14 cellular contexts compared by ENCODE assay signal in genomic region chr6:98836962-98837944, GRCh38. TPM values are rescaled to one million over a fixed set of nuclear protein-coding genes. Genes with fewer than 3 reads are reported as not detected.
DNase-seq lines count a peak whose midpoint lies in the region; ATAC-seq and TF ChIP-seq lines count a peak whose summit lies in the region.
"Had no signal": no experiment of that assay in that cellular context is flagged by ENCODE, and none has a peak within 500 bp of the region (broad histone marks: within the 10 kb centered on the region; RNA-seq: fewer than 3 reads in every experiment).

No MANE protein-coding gene starts in this region.

- H3K4me3 ChIP-seq in naive thymus-derived CD4-positive, alpha-beta T cell (ENCODE audit: low read length): no peak overlapping the region
- no peak overlapping the region for H3K4me3 ChIP-seq in H7 (ENCODE audit: insufficient read depth, low read depth, low read length)

- H3K27ac ChIP-seq in CD4-positive, alpha-beta T cell (ENCODE audit: low read depth, low read length): no peak overlapping the region
- no peak overlapping the region for H3K27ac ChIP-seq in naive thymus-derived CD4-positive, alpha-beta T cell (ENCODE audit: low read depth, low read length)

- no peak for TF ChIP-seq CTCF in CD4-positive, alpha-beta T cell (IDR thresholded peaks at IDR 0.05)
- TF ChIP-seq CTCF in GM10248 (IDR thresholded peaks at IDR 0.05; ENCODE audit: control extremely low read depth, extremely low read depth, low read depth, missing control alignments): no peak

- no peak overlapping the region for H3K27ac Mint-ChIP-seq in CD4-positive, alpha-beta T cell
- H3K27ac Mint-ChIP-seq in naive thymus-derived CD4-positive, alpha-beta T cell: no peak overlapping the region
- H3K27ac Mint-ChIP-seq: stimulated activated naive CD8-positive, alpha-beta T cell treated with anti-CD3 and anti-CD28 coated beads, Interleukin-15, amount 100 ng/mL, for 72 hours had no signal

- H3K9me3 Mint-ChIP-seq in CD4-positive, alpha-beta T cell: no peaks in the 10 kb centered on the region
- peaks cover 0 to 16% (median 1%) of the 10 kb centered on the region in 11 donors for H3K9me3 Mint-ChIP-seq in naive thymus-derived CD4-positive, alpha-beta T cell
- H3K9me3 Mint-ChIP-seq: stimulated activated naive CD8-positive, alpha-beta T cell treated with anti-CD3 and anti-CD28 coated beads, Interleukin-15, amount 100 ng/mL, for 72 hours had no signal

- CTCF ChIA-PET in CD4-positive, alpha-beta T cell (lab: Charles Lee): no interaction called here
- CTCF ChIA-PET in naive thymus-derived CD4-positive, alpha-beta T cell (lab: Charles Lee): no interaction called here
- CTCF ChIA-PET in GM10248 (lab: Yijun Ruan, JAX): interaction anchor here (0.6 to 1.7 kb wide), 3 partner anchors 9 to 282 kb away, joined by 3 to 4 read pairs (median 3); no protein-coding TSS in a partner anchor

- H3K27me3 ChIP-seq in CD4-positive, alpha-beta T cell (ENCODE audit: control insufficient read depth, insufficient read depth, low read length): peaks cover 87% of the 10 kb centered on the region
- H3K27me3 ChIP-seq in naive thymus-derived CD4-positive, alpha-beta T cell (ENCODE audit: control insufficient read depth in 2 of 2, insufficient read depth in 2 of 2, low read length in 2 of 2): peaks cover 35 to 65% of the 10 kb centered on the region in 2 donors
- H3K27me3 ChIP-seq in H7 (ENCODE audit: control insufficient read depth, insufficient read depth, low read length): peaks cover 94% of the 10 kb centered on the region

- intact Hi-C loops in CD4-positive, alpha-beta T cell (cut with DNase I, micrococcal nuclease): loop anchor here in 1 of 2 experiments (5.0 kb wide), 1 partner anchor 110 kb away; the partner anchor contains the start of gene FBXL4
- intact Hi-C loops in naive thymus-derived CD4-positive, alpha-beta T cell (cut with micrococcal nuclease): loop anchor here in 1 of 2 donors (10.0 kb wide), 1 partner anchor 1912 kb away; the partner anchor contains the start of gene KLHL32

- H3K4me1 Mint-ChIP-seq in CD4-positive, alpha-beta T cell (ENCODE audit: low read depth): peaks cover 34% of the 10 kb centered on the region
- H3K4me1 Mint-ChIP-seq in naive thymus-derived CD4-positive, alpha-beta T cell: peaks cover 23 to 36% (median 31%) of the 10 kb centered on the region in 7 donors

- DNase-seq in CD4-positive, alpha-beta T cell: no peak
- peak; percentile 33 for DNase-seq in KBM-7
- peak; percentile 56 for DNase-seq in astrocyte of the hippocampus (ENCODE audit: low read depth, low spot score)
- no peak for DNase-seq in naive thymus-derived CD4-positive, alpha-beta T cell
- DNase-seq in GM10248 (ENCODE audit: extremely low spot score): no peak
- no peak for DNase-seq in H7
- DNase-seq: activated T-cell treated with anti-CD3 and anti-CD28 coated beads, Interleukin-2, amount 50 U/mL, for 1 hour; AML-193; effector CD4-positive, alpha-beta T cell; NCI-H1694; stimulated activated naive CD8-positive, alpha-beta T cell treated with anti-CD3 and anti-CD28 coated beads, Interleukin-15, amount 100 ng/mL, for 72 hours; T-helper 1 cell had no signal

- no peaks in the 10 kb centered on the region for H3K36me3 ChIP-seq in naive thymus-derived CD4-positive, alpha-beta T cell (ENCODE audit: control insufficient read depth in 2 of 3, insufficient read depth in 3 of 3, low read length in 3 of 3)
- H3K36me3 ChIP-seq in H7 (replicated peaks; ENCODE audit: control insufficient read depth, insufficient read depth, low read length): no peaks in the 10 kb centered on the region

- peak overlapping the region; percentile 50 for H3K4me3 Mint-ChIP-seq in CD4-positive, alpha-beta T cell
- peak overlapping the region in 7 of 10 donors; percentile 21 to 92 (median 49) for H3K4me3 Mint-ChIP-seq in naive thymus-derived CD4-positive, alpha-beta T cell

- POLR2A ChIA-PET in CD4-positive, alpha-beta T cell (lab: Charles Lee): no interaction called here
- POLR2A ChIA-PET in naive thymus-derived CD4-positive, alpha-beta T cell (lab: Charles Lee): no interaction called here
- POLR2A ChIA-PET in GM10248 (lab: Yijun Ruan, JAX): no interaction called here

- in situ Hi-C loops in KBM-7 (cut with MboI; ENCODE audit: low pct_unique_long_range_greater_than_20kb, low sequenced_read_pairs): no loop called here

- no peak for ATAC-seq in CD4-positive, alpha-beta T cell (ENCODE audit: poor library complexity)
- no peak for ATAC-seq in naive thymus-derived CD4-positive, alpha-beta T cell
- ATAC-seq in HG03135 (IDR thresholded peaks at IDR 0.05; ENCODE audit: unreplicated experiment) (no peak), HG02759 (IDR thresholded peaks at IDR 0.05; ENCODE audit: unreplicated experiment) (no peak)
- ATAC-seq: stimulated activated naive CD8-positive, alpha-beta T cell treated with anti-CD3 and anti-CD28 coated beads, Interleukin-15, amount 100 ng/mL, for 72 hours had no signal

- peaks cover 6% of the 10 kb centered on the region for H3K36me3 Mint-ChIP-seq in CD4-positive, alpha-beta T cell (ENCODE audit: low read depth)
- H3K36me3 Mint-ChIP-seq in naive thymus-derived CD4-positive, alpha-beta T cell: peaks cover 0 to 4% (median 0%) of the 10 kb centered on the region in 5 donors

- peaks cover 17 to 22% of the 10 kb centered on the region in 2 donors for H3K4me1 ChIP-seq in naive thymus-derived CD4-positive, alpha-beta T cell (ENCODE audit: control insufficient read depth in 2 of 2, insufficient read depth in 2 of 2, low read length in 2 of 2)

- peaks cover 94% of the 10 kb centered on the region for H3K27me3 Mint-ChIP-seq in CD4-positive, alpha-beta T cell
- peaks cover 82 to 89% (median 83%) of the 10 kb centered on the region in 5 donors for H3K27me3 Mint-ChIP-seq in naive thymus-derived CD4-positive, alpha-beta T cell

- H3K9me3 ChIP-seq in CD4-positive, alpha-beta T cell (ENCODE audit: control insufficient read depth, low read length): peaks cover 4% of the 10 kb centered on the region
- H3K9me3 ChIP-seq in naive thymus-derived CD4-positive, alpha-beta T cell (ENCODE audit: control insufficient read depth in 2 of 3, low read length in 3 of 3): no peaks in the 10 kb centered on the region

RNA-seq across cellular contexts. Expression of gene POU3F2, which starts 2.9 kb away (rescaled TPM):
- total RNA-seq in CD4-positive, alpha-beta T cell: not detected
- total RNA-seq in naive thymus-derived CD4-positive, alpha-beta T cell: not detected
- not detected for polyA plus RNA-seq in naive thymus-derived CD4-positive, alpha-beta T cell
- 0.03 TPM in 1 of 2 replicates, not detected in the other for total RNA-seq in H7 (2014; rRNA removed; shearing (Covaris generic))

Comparison
In these comparisons a context has a peak if more than half of its experiments do, and no peak if none do; other contexts are left out.
1. DNase-seq: peak in KBM-7 (single experiment) and astrocyte of the hippocampus (single experiment); none in CD4-positive, alpha-beta T cell (0 of 10), naive thymus-derived CD4-positive, alpha-beta T cell (0 of 9), GM10248 (single experiment) and H7 (single experiment).